Comparison of ENCODE assay signal across 15 cellular contexts in the genomic region with DNA sequence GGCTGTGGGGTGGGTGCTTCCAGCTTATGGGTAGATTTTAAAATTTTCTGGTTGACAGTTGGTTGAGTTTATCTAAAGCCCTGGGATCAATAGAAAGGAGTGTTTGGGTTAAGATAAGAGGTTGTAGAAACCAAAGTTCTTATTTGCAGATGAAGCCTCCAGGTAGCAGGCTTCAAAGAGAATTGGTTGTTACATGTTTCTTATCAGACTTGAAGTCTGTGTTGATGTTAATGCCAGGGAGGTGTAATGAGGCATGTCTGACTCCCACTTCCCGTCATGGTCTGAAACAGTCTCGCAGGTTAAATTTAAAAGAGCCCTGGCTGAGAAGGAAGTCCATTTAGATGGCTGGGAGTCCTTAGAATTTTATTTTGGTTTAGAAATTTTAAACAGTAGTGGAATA.
A peak's percentile ranks its signal among the peaks of the same experiment; 100 is the strongest.
DNase-seq lines count a peak whose midpoint lies in the region.
"Had no signal": no experiment of that assay in that cellular context is flagged by ENCODE, and none has a peak within 500 bp of the region (broad histone marks: within the 10 kb centered on the region; RNA-seq: fewer than 3 reads in every experiment).

No MANE protein-coding gene starts in this region.

- peak; percentile 25 for DNase-seq in DMS53 (lab: John Stamatoyannopoulos, UW)
- DNase-seq in DMS53 treated with DMSO at 0.1 percent for 48 hours (lab: John Stamatoyannopoulos, UW; ENCODE audit: unreplicated experiment) = no peak
- peak; percentile 67 for DNase-seq in M059J (ENCODE audit: low read depth)
- DNase-seq in kidney glomerular epithelial cell (lab: John Stamatoyannopoulos, UW) = peak; percentile 76
- peak; percentile 82 for DNase-seq in renal cortical epithelial cell (ENCODE audit: low read depth)
- no peak for DNase-seq in hypothalamus (lab: John Stamatoyannopoulos, UW)
- DNase-seq in NCI-H1694 treated with DMSO at 0.1 percent for 48 hours (lab: John Stamatoyannopoulos, UW) = no peak
- DNase-seq in activated naive CD4-positive, alpha-beta T cell (lab: John Stamatoyannopoulos, UW) = no peak
- DNase-seq: HFFc6, MM.1S, NCI-H1105 treated with DMSO at 0.1 percent for 48 hours, NCI-H1930, NCI-H446, NCI-H69, SHP77 treated with DMSO at 0.1 percent for 48 hours had no signal

Comparison
In these comparisons a context has a peak if more than half of its experiments do, and no peak if none do; other contexts are left out.
1. DNase-seq: peak in DMS53 (single experiment), M059J (single experiment), kidney glomerular epithelial cell (single experiment) and renal cortical epithelial cell (single experiment); none in DMS53 treated with DMSO at 0.1 percent for 48 hours (single experiment), hypothalamus (0 of 51), NCI-H1694 treated with DMSO at 0.1 percent for 48 hours (single experiment) and activated naive CD4-positive, alpha-beta T cell (0 of 4).